ENCODE assay signal across 8 cellular contexts in genomic region chr14:55107766-55108554, GRCh38. TPM values are rescaled to one million over a fixed set of nuclear protein-coding genes. Genes with fewer than 3 reads are reported as not detected.
DNase-seq lines count a peak whose midpoint lies in the region; ATAC-seq and TF ChIP-seq lines count a peak whose summit lies in the region.

No MANE protein-coding gene starts in this region.

- intact Hi-C loops in left lung (cut with DNase I) = no loop called here

- no peaks in the 10 kb centered on the region for H3K27me3 Mint-ChIP-seq in CD8-positive, alpha-beta memory T cell
- H3K27me3 Mint-ChIP-seq in T-helper 2 cell treated with Interferon-gamma antibody and Interleukin-4, amounts not matched to agents 5 μg/mL and 100 μg/mL, for 36 hours (ENCODE audit: low read depth) = no peaks in the 10 kb centered on the region

- H3K27me3 ChIP-seq in CD8-positive, alpha-beta memory T cell (ENCODE audit: insufficient read depth, low read length, poor library complexity, severe bottlenecking) = no peaks in the 10 kb centered on the region
- no peaks in the 10 kb centered on the region for H3K27me3 ChIP-seq in left lung

- POLR2A ChIA-PET in CD8-positive, alpha-beta memory T cell (lab: Charles Lee) = interaction anchor here (0.5 to 1.7 kb wide), 3 partner anchors 10 to 86 kb away, joined by 3 to 11 read pairs (median 3); partner anchors contain the start of gene DLGAP5

- H3K4me1 ChIP-seq in CD8-positive, alpha-beta memory T cell (ENCODE audit: insufficient read depth, low read length) = peaks cover 18% of the 10 kb centered on the region
- peaks cover 28 to 61% of the 10 kb centered on the region in 2 donors for H3K4me1 ChIP-seq in left lung

- H3K36me3 ChIP-seq in CD8-positive, alpha-beta memory T cell (ENCODE audit: insufficient read depth, low read length) = no peaks in the 10 kb centered on the region
- H3K36me3 ChIP-seq in left lung = no peaks in the 10 kb centered on the region

- H3K4me1 Mint-ChIP-seq in CD8-positive, alpha-beta memory T cell = peaks cover 32 to 40% (median 39%) of the 10 kb centered on the region in 3 donors
- H3K4me1 Mint-ChIP-seq in T-helper 2 cell treated with Interferon-gamma antibody and Interleukin-4, amounts not matched to agents 5 μg/mL and 100 μg/mL, for 36 hours (ENCODE audit: low read depth) = peaks cover 26% of the 10 kb centered on the region

- H3K4me3 ChIP-seq in CD8-positive, alpha-beta memory T cell (ENCODE audit: low read length) = no peak overlapping the region
- no peak overlapping the region for H3K4me3 ChIP-seq in left lung

- peak; percentile 73 for ATAC-seq in HG02885 (IDR thresholded peaks at IDR 0.05; ENCODE audit: poor library complexity, unreplicated experiment)
- ATAC-seq in left lung = peak; percentile 81
- ATAC-seq in HG02588 (IDR thresholded peaks at IDR 0.05; ENCODE audit: unreplicated experiment) = no peak

- peak in 2 of 5 donors; percentile 19 to 60 for DNase-seq in CD8-positive, alpha-beta memory T cell
- DNase-seq in T-helper 2 cell treated with Interferon-gamma antibody and Interleukin-4, amounts not matched to agents 5 μg/mL and 100 μg/mL, for 36 hours (ENCODE audit: low spot score) = peak; percentile 43
- DNase-seq in cerebellum (ENCODE audit: low spot score) (peak; percentile 79), left lung (peak; percentile 94), germinal center (ENCODE audit: low spot score) (no peak)
- peak in 2 of 3 donors; percentile 23 to 24 for DNase-seq in stimulated activated CD4-positive, alpha-beta T cell treated with anti-CD3 and anti-CD28 coated beads, TNF-alpha, amount 100 ng/mL, for 48 hours (ENCODE audit: low read depth in 3 of 3)

- H3K4me3 Mint-ChIP-seq in CD8-positive, alpha-beta memory T cell = peak overlapping the region in 5 of 7 donors; percentile 24 to 54 (median 44)
- H3K4me3 Mint-ChIP-seq in T-helper 2 cell treated with Interferon-gamma antibody and Interleukin-4, amounts not matched to agents 5 μg/mL and 100 μg/mL, for 36 hours = no peak overlapping the region

- no peak for TF ChIP-seq CTCF in left lung (IDR thresholded peaks at IDR 0.05)

- CTCF ChIA-PET in CD8-positive, alpha-beta memory T cell (lab: Charles Lee) = interaction anchor here (1.0 to 2.0 kb wide), 5 partner anchors 12 to 57 kb away, joined by 4 to 6 read pairs (median 4); partner anchors contain the start of gene MAPK1IP1L

- peak overlapping the region; percentile 38 for H3K27ac ChIP-seq in CD8-positive, alpha-beta memory T cell (ENCODE audit: low read depth, low read length)
- H3K27ac ChIP-seq in left lung = peak overlapping the region; percentile 97

- peaks cover 7% of the 10 kb centered on the region for H3K9me3 ChIP-seq in CD8-positive, alpha-beta memory T cell (ENCODE audit: low read length)
- peaks cover 0 to 6% of the 10 kb centered on the region in 2 donors for H3K9me3 ChIP-seq in left lung

- peaks cover 3 to 9% (median 5%) of the 10 kb centered on the region in 5 donors for H3K9me3 Mint-ChIP-seq in CD8-positive, alpha-beta memory T cell
- peaks cover 10% of the 10 kb centered on the region for H3K9me3 Mint-ChIP-seq in T-helper 2 cell treated with Interferon-gamma antibody and Interleukin-4, amounts not matched to agents 5 μg/mL and 100 μg/mL, for 36 hours

- H3K36me3 Mint-ChIP-seq in CD8-positive, alpha-beta memory T cell = peaks cover 0 to 9% (median 0%) of the 10 kb centered on the region in 3 donors
- H3K36me3 Mint-ChIP-seq in T-helper 2 cell treated with Interferon-gamma antibody and Interleukin-4, amounts not matched to agents 5 μg/mL and 100 μg/mL, for 36 hours (ENCODE audit: low read depth) = peaks cover 14% of the 10 kb centered on the region

- H3K27ac Mint-ChIP-seq in CD8-positive, alpha-beta memory T cell = peak overlapping the region; percentile 66 to 84 (median 80)
- H3K27ac Mint-ChIP-seq in T-helper 2 cell treated with Interferon-gamma antibody and Interleukin-4, amounts not matched to agents 5 μg/mL and 100 μg/mL, for 36 hours = peak overlapping the region; percentile 53

RNA-seq across cellular contexts. Expression of gene LGALS3, which starts 21.1 kb away (rescaled TPM):
- total RNA-seq in CD8-positive, alpha-beta memory T cell = 10 to 100 TPM; 54.5 to 55.1 TPM
- polyA plus RNA-seq in CD8-positive, alpha-beta memory T cell = 78.0 TPM
- 8.3 TPM for total RNA-seq in cerebellum
- 100 to 1,000 TPM; 332 to 369 TPM for total RNA-seq in left lung

RNA-seq across cellular contexts. Expression of gene MAPK1IP1L, which starts 56.5 kb away (rescaled TPM):
- 100 to 1,000 TPM; 104 to 106 TPM for total RNA-seq in CD8-positive, alpha-beta memory T cell
- 86.8 TPM for polyA plus RNA-seq in CD8-positive, alpha-beta memory T cell
- total RNA-seq in cerebellum (30.8 TPM), left lung (10 to 100 TPM; 81.0 to 87.3 TPM)

Comparison
In these comparisons a context has a peak if more than half of its experiments do, and no peak if none do; other contexts are left out.
1. RNA of gene LGALS3, which starts 21.1 kb away (total RNA-seq): 332 to 369 TPM in left lung; 54.5 to 55.1 TPM in CD8-positive, alpha-beta memory T cell and 8.3 TPM in cerebellum (single experiment); every median in the first group is over 4 times any median in the second.